Comparison of ENCODE assay signal across 1 cellular context in genomic region chr19:44869728-44870470, GRCh38.
TF ChIP-seq lines count a peak whose summit lies in the region.

No MANE protein-coding gene starts in this region.

TF ChIP-seq in SK-N-SH, 30 proteins besides CTCF, POLR2A, EP300 and RAD21 (continued from another document):
- TF ChIP-seq MXI1 (IDR thresholded peaks at IDR 0.05; ENCODE audit: low read depth, low read length) (no peak), FOXM1 (IDR thresholded peaks at IDR 0.05; ENCODE audit: low read depth) (no peak), SIN3A (IDR thresholded peaks at IDR 0.05; ENCODE audit: borderline replicate concordance, low read depth, low read length) (no peak), NFIC (IDR thresholded peaks at IDR 0.05; ENCODE audit: borderline replicate concordance) (peak; percentile 73), NRF1 (IDR thresholded peaks at IDR 0.05; ENCODE audit: low read depth, low read length) (no peak)
